18 cellular contexts compared by ENCODE assay signal in the genomic region with DNA sequence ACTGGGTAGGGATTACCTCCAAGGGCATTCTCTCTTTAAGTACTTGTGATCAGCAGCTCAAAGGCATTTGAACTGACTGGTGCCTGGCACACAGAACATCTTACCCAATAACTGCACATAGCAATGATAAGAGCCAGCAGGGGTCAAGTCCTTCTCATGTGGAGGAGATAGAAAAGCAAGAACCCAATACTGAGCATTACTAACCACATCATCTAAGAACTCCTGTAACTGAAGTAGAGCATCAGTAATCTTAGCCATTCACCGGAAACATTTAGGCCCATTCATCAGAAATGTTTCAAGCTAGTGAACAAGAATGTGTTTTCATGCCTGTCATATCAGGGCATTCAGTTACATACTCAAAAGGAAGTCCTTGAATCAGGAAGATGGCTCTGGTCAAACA. TPM values are rescaled to one million over a fixed set of nuclear protein-coding genes. Genes with fewer than 3 reads are reported as not detected.
DNase-seq lines count a peak whose midpoint lies in the region; ATAC-seq and TF ChIP-seq lines count a peak whose summit lies in the region.
"Had no signal": no experiment of that assay in that cellular context is flagged by ENCODE, and none has a peak within 500 bp of the region (broad histone marks: within the 10 kb centered on the region; RNA-seq: fewer than 3 reads in every experiment).

No MANE protein-coding gene starts in this region.

- CTCF ChIA-PET in activated CD4-positive, alpha-beta memory T cell treated with anti-CD3 and anti-CD28 coated beads for 36 hours (lab: Charles Lee), result interaction anchor here (1.2 to 14.5 kb wide), 2 partner anchors 25 to 54 kb away, joined by 4 to 377 read pairs; partner anchors contain the start of gene S100A10
- CTCF ChIA-PET in activated CD4-positive, alpha-beta memory T cell treated with anti-CD3 and anti-CD28 coated beads, Interleukin-2, amount 10 ng/mL, durations not matched to agents 7 days and 5 days (lab: Charles Lee), result no interaction called here

- TF ChIP-seq CTCF in osteoblast (IDR thresholded peaks at IDR 0.05; ENCODE audit: extremely low read depth, low read depth, low read length), result no peak

- no peaks in the 10 kb centered on the region for H3K36me3 ChIP-seq in osteoblast (ENCODE audit: insufficient read depth, low read length)
- H3K36me3 ChIP-seq: lower lobe of right lung, sigmoid colon had no signal

- no peaks in the 10 kb centered on the region for H3K27me3 Mint-ChIP-seq in activated CD4-positive, alpha-beta memory T cell treated with anti-CD3 and anti-CD28 coated beads for 36 hours
- H3K27me3 Mint-ChIP-seq in activated CD4-positive, alpha-beta memory T cell treated with anti-CD3 and anti-CD28 coated beads, Interleukin-2, amount 10 ng/mL, durations not matched to agents 7 days and 5 days, result no peaks in the 10 kb centered on the region
- H3K27me3 Mint-ChIP-seq in activated T-helper 2 cell treated with anti-CD3 and anti-CD28 coated beads, Interferon-gamma antibody, Interleukin-2, Interleukin-4, amounts not matched to agents 10 μg/mL and 5 μg/mL and 100 μg/mL, durations not matched to agents 14 hours and 24 hours and 36 hours (ENCODE audit: low read depth), result no peaks in the 10 kb centered on the region

- peaks cover 61% of the 10 kb centered on the region for H3K4me1 Mint-ChIP-seq in activated CD4-positive, alpha-beta memory T cell treated with anti-CD3 and anti-CD28 coated beads for 36 hours (ENCODE audit: low read depth)
- peaks cover 43% of the 10 kb centered on the region for H3K4me1 Mint-ChIP-seq in activated CD4-positive, alpha-beta memory T cell treated with anti-CD3 and anti-CD28 coated beads, Interleukin-2, amount 10 ng/mL, durations not matched to agents 7 days and 5 days
- H3K4me1 Mint-ChIP-seq in activated T-helper 2 cell treated with anti-CD3 and anti-CD28 coated beads, Interferon-gamma antibody, Interleukin-2, Interleukin-4, amounts not matched to agents 10 μg/mL and 5 μg/mL and 100 μg/mL, durations not matched to agents 14 hours and 24 hours and 36 hours (ENCODE audit: low read depth), result peaks cover 34% of the 10 kb centered on the region
- peaks cover 53% of the 10 kb centered on the region for H3K4me1 Mint-ChIP-seq in stimulated activated effector memory CD8-positive, alpha-beta T cell treated with anti-CD3 and anti-CD28 coated beads, Interleukin-12 subunit alpha, Interleukin-12 subunit beta, amount 100 ng/mL, for 72 hours

- ATAC-seq in stimulated activated effector memory CD8-positive, alpha-beta T cell treated with anti-CD3 and anti-CD28 coated beads, Interleukin-12 subunit alpha, Interleukin-12 subunit beta, amount 100 ng/mL, for 72 hours, result no peak
- ATAC-seq: K562; lower lobe of right lung; natural killer cell treated with Interleukin-12 subunit alpha and Interleukin-12 subunit beta and Interleukin-15 and Interleukin-18, amount 100 ng/mL, for 72 hours had no signal

- no peaks in the 10 kb centered on the region for H3K9me3 ChIP-seq in osteoblast (ENCODE audit: low read depth, low read length)
- H3K9me3 ChIP-seq: lower lobe of right lung, sigmoid colon had no signal

- H3K9me3 Mint-ChIP-seq in activated CD4-positive, alpha-beta memory T cell treated with anti-CD3 and anti-CD28 coated beads for 36 hours, result no peaks in the 10 kb centered on the region
- no peaks in the 10 kb centered on the region for H3K9me3 Mint-ChIP-seq in activated CD4-positive, alpha-beta memory T cell treated with anti-CD3 and anti-CD28 coated beads, Interleukin-2, amount 10 ng/mL, durations not matched to agents 7 days and 5 days
- no peaks in the 10 kb centered on the region for H3K9me3 Mint-ChIP-seq in activated T-helper 2 cell treated with anti-CD3 and anti-CD28 coated beads, Interferon-gamma antibody, Interleukin-2, Interleukin-4, amounts not matched to agents 10 μg/mL and 5 μg/mL and 100 μg/mL, durations not matched to agents 14 hours and 24 hours and 36 hours
- peaks cover 3% of the 10 kb centered on the region for H3K9me3 Mint-ChIP-seq in stimulated activated effector memory CD8-positive, alpha-beta T cell treated with anti-CD3 and anti-CD28 coated beads, Interleukin-12 subunit alpha, Interleukin-12 subunit beta, amount 100 ng/mL, for 72 hours
- H3K9me3 Mint-ChIP-seq: natural killer cell treated with Interleukin-12 subunit alpha and Interleukin-12 subunit beta and Interleukin-15 and Interleukin-18, amount 100 ng/mL, for 72 hours had no signal

- H3K27ac ChIP-seq in osteoblast (ENCODE audit: low read depth, low read length), result no peak overlapping the region

- intact Hi-C loops in activated CD4-positive, alpha-beta memory T cell treated with anti-CD3 and anti-CD28 coated beads for 36 hours (cut with micrococcal nuclease), result loop anchor here (5.0 to 10.0 kb wide), 2 partner anchors 116 to 328 kb away; partner anchors contain the start of gene SNX27
- intact Hi-C loops in activated T-helper 2 cell treated with anti-CD3 and anti-CD28 coated beads, Interferon-gamma antibody, Interleukin-2, Interleukin-4, amounts not matched to agents 10 μg/mL and 5 μg/mL and 100 μg/mL, durations not matched to agents 14 hours and 24 hours and 36 hours (cut with micrococcal nuclease), result loop anchor here (10.0 kb wide), 1 partner anchor 242 kb away; no protein-coding TSS in a partner anchor

- H3K4me1 ChIP-seq in osteoblast (ENCODE audit: insufficient read depth, low read length), result peaks cover 28% of the 10 kb centered on the region

- H2AFZ ChIP-seq in osteoblast (ENCODE audit: low read length), result no peak overlapping the region

- no peak overlapping the region for H3K4me2 ChIP-seq in osteoblast (ENCODE audit: insufficient read depth, low read length)

- H4K20me1 ChIP-seq in osteoblast (ENCODE audit: insufficient read depth, low read length), result no peaks in the 10 kb centered on the region

- H3K36me3 Mint-ChIP-seq in activated CD4-positive, alpha-beta memory T cell treated with anti-CD3 and anti-CD28 coated beads for 36 hours, result no peaks in the 10 kb centered on the region
- H3K36me3 Mint-ChIP-seq in activated CD4-positive, alpha-beta memory T cell treated with anti-CD3 and anti-CD28 coated beads, Interleukin-2, amount 10 ng/mL, durations not matched to agents 7 days and 5 days (ENCODE audit: low read depth), result no peaks in the 10 kb centered on the region
- no peaks in the 10 kb centered on the region for H3K36me3 Mint-ChIP-seq in activated T-helper 2 cell treated with anti-CD3 and anti-CD28 coated beads, Interferon-gamma antibody, Interleukin-2, Interleukin-4, amounts not matched to agents 10 μg/mL and 5 μg/mL and 100 μg/mL, durations not matched to agents 14 hours and 24 hours and 36 hours (ENCODE audit: low read depth)
- peaks cover 19% of the 10 kb centered on the region for H3K36me3 Mint-ChIP-seq in stimulated activated effector memory CD8-positive, alpha-beta T cell treated with anti-CD3 and anti-CD28 coated beads, Interleukin-12 subunit alpha, Interleukin-12 subunit beta, amount 100 ng/mL, for 72 hours
- H3K36me3 Mint-ChIP-seq: natural killer cell treated with Interleukin-12 subunit alpha and Interleukin-12 subunit beta and Interleukin-15 and Interleukin-18, amount 100 ng/mL, for 72 hours had no signal

- no peak for DNase-seq in activated CD4-positive, alpha-beta memory T cell treated with anti-CD3 and anti-CD28 coated beads for 36 hours
- no peak for DNase-seq in activated CD4-positive, alpha-beta memory T cell treated with anti-CD3 and anti-CD28 coated beads, Interleukin-2, amount 10 ng/mL, durations not matched to agents 7 days and 5 days
- no peak for DNase-seq in activated T-helper 2 cell treated with anti-CD3 and anti-CD28 coated beads, Interferon-gamma antibody, Interleukin-2, Interleukin-4, amounts not matched to agents 10 μg/mL and 5 μg/mL and 100 μg/mL, durations not matched to agents 14 hours and 24 hours and 36 hours (ENCODE audit: low spot score)
- peak; percentile 79 for DNase-seq in glomerular visceral epithelial cell (ENCODE audit: extremely low spot score)
- no peak for DNase-seq in stimulated activated effector memory CD8-positive, alpha-beta T cell treated with anti-CD3 and anti-CD28 coated beads, Interleukin-12 subunit alpha, Interleukin-12 subunit beta, amount 100 ng/mL, for 72 hours (ENCODE audit: low spot score in 2 of 2)
- no peak for DNase-seq in pons (ENCODE audit: low spot score)
- DNase-seq in osteoblast (ENCODE audit: insufficient read length, low spot score, missing footprints), result no peak
- no peak for DNase-seq in OCI-M1 (lab: John Stamatoyannopoulos, UW)
- DNase-seq: activated CD4-positive, alpha-beta T cell treated with anti-CD3 and anti-CD28 coated beads, Interleukin-2, amount 50 U/mL, for 4 hours; activated naive CD4-positive, alpha-beta T cell; GOT3; lower lobe of right lung; NCI-H524; sigmoid colon; stimulated activated naive CD4-positive, alpha-beta T cell treated with Interleukin-2 at 50 U/mL for 16 hours; T-helper 2 cell had no signal

- no peaks in the 10 kb centered on the region for H3K79me2 ChIP-seq in osteoblast (ENCODE audit: insufficient read depth, low read length)

- peak overlapping the region; percentile 49 for H3K27ac Mint-ChIP-seq in activated CD4-positive, alpha-beta memory T cell treated with anti-CD3 and anti-CD28 coated beads for 36 hours
- H3K27ac Mint-ChIP-seq in activated CD4-positive, alpha-beta memory T cell treated with anti-CD3 and anti-CD28 coated beads, Interleukin-2, amount 10 ng/mL, durations not matched to agents 7 days and 5 days, result no peak overlapping the region
- peak overlapping the region; percentile 44 for H3K27ac Mint-ChIP-seq in activated T-helper 2 cell treated with anti-CD3 and anti-CD28 coated beads, Interferon-gamma antibody, Interleukin-2, Interleukin-4, amounts not matched to agents 10 μg/mL and 5 μg/mL and 100 μg/mL, durations not matched to agents 14 hours and 24 hours and 36 hours
- peak overlapping the region; percentile 89 for H3K27ac Mint-ChIP-seq in stimulated activated effector memory CD8-positive, alpha-beta T cell treated with anti-CD3 and anti-CD28 coated beads, Interleukin-12 subunit alpha, Interleukin-12 subunit beta, amount 100 ng/mL, for 72 hours
- H3K27ac Mint-ChIP-seq: natural killer cell treated with Interleukin-12 subunit alpha and Interleukin-12 subunit beta and Interleukin-15 and Interleukin-18, amount 100 ng/mL, for 72 hours had no signal

- no peaks in the 10 kb centered on the region for H3K27me3 ChIP-seq in osteoblast (ENCODE audit: insufficient read depth, low read length)
- H3K27me3 ChIP-seq: sigmoid colon had no signal

- H3K4me3 ChIP-seq in osteoblast (ENCODE audit: insufficient read depth, low read length), result no peak overlapping the region
- H3K4me3 ChIP-seq: K562, lower lobe of right lung, sigmoid colon had no signal

- POLR2A ChIA-PET in activated CD4-positive, alpha-beta memory T cell treated with anti-CD3 and anti-CD28 coated beads for 36 hours (lab: Charles Lee), result interaction anchor here (2.3 kb wide), 1 partner anchor 51 kb away, joined by 12 read pairs; the partner anchor contains the start of gene S100A10
- POLR2A ChIA-PET in activated CD4-positive, alpha-beta memory T cell treated with anti-CD3 and anti-CD28 coated beads, Interleukin-2, amount 10 ng/mL, durations not matched to agents 7 days and 5 days (lab: Charles Lee), result no interaction called here

- H3K4me3 Mint-ChIP-seq in activated CD4-positive, alpha-beta memory T cell treated with anti-CD3 and anti-CD28 coated beads for 36 hours, result no peak overlapping the region
- no peak overlapping the region for H3K4me3 Mint-ChIP-seq in activated CD4-positive, alpha-beta memory T cell treated with anti-CD3 and anti-CD28 coated beads, Interleukin-2, amount 10 ng/mL, durations not matched to agents 7 days and 5 days
- no peak overlapping the region for H3K4me3 Mint-ChIP-seq in activated T-helper 2 cell treated with anti-CD3 and anti-CD28 coated beads, Interferon-gamma antibody, Interleukin-2, Interleukin-4, amounts not matched to agents 10 μg/mL and 5 μg/mL and 100 μg/mL, durations not matched to agents 14 hours and 24 hours and 36 hours (ENCODE audit: low read depth)
- H3K4me3 Mint-ChIP-seq in stimulated activated effector memory CD8-positive, alpha-beta T cell treated with anti-CD3 and anti-CD28 coated beads, Interleukin-12 subunit alpha, Interleukin-12 subunit beta, amount 100 ng/mL, for 72 hours, result no peak overlapping the region
- H3K4me3 Mint-ChIP-seq: natural killer cell treated with Interleukin-12 subunit alpha and Interleukin-12 subunit beta and Interleukin-15 and Interleukin-18, amount 100 ng/mL, for 72 hours had no signal

RNA-seq across cellular contexts. Expression of gene THEM4, which starts 33.6 kb away (rescaled TPM):
- 10 to 100 TPM; 19.6 to 24.9 TPM for total RNA-seq in activated CD4-positive, alpha-beta memory T cell treated with anti-CD3 and anti-CD28 coated beads for 36 hours
- 10 to 100 TPM; 26.3 to 28.6 TPM for total RNA-seq in activated CD4-positive, alpha-beta memory T cell treated with anti-CD3 and anti-CD28 coated beads, Interleukin-2, amount 10 ng/mL, durations not matched to agents 7 days and 5 days
- 27.2 and 28.0 TPM in 2 replicates for total RNA-seq in activated T-helper 2 cell treated with anti-CD3 and anti-CD28 coated beads, Interferon-gamma antibody, Interleukin-2, Interleukin-4, amounts not matched to agents 10 μg/mL and 5 μg/mL and 100 μg/mL, durations not matched to agents 14 hours and 24 hours and 36 hours
- 9.8 and 13.8 TPM in 2 replicates for total RNA-seq in osteoblast

RNA-seq across cellular contexts. Expression of gene S100A10, which starts 50.8 kb away (rescaled TPM):
- 100 to 1,000 TPM; 257 to 270 TPM for total RNA-seq in activated CD4-positive, alpha-beta memory T cell treated with anti-CD3 and anti-CD28 coated beads for 36 hours
- total RNA-seq in activated CD4-positive, alpha-beta memory T cell treated with anti-CD3 and anti-CD28 coated beads, Interleukin-2, amount 10 ng/mL, durations not matched to agents 7 days and 5 days, result 100 to 1,000 TPM; 631 to 641 TPM
- total RNA-seq in activated T-helper 2 cell treated with anti-CD3 and anti-CD28 coated beads, Interferon-gamma antibody, Interleukin-2, Interleukin-4, amounts not matched to agents 10 μg/mL and 5 μg/mL and 100 μg/mL, durations not matched to agents 14 hours and 24 hours and 36 hours, result 145 and 160 TPM in 2 replicates
- total RNA-seq in osteoblast, result 103 and 116 TPM in 2 replicates
